ENCODE assay signal across 13 cellular contexts in genomic region chr2:239295377-239296019, GRCh38.
DNase-seq lines count a peak whose midpoint lies in the region; ATAC-seq lines count a peak whose summit lies in the region.
"Had no signal": no experiment of that assay in that cellular context is flagged by ENCODE, and none has a peak within 500 bp of the region (broad histone marks: within the 10 kb centered on the region; RNA-seq: fewer than 3 reads in every experiment).

No MANE protein-coding gene starts in this region.

- no peak overlapping the region for H3K27ac ChIP-seq in mesendoderm (ENCODE audit: low read depth, low read length)

- POLR2A ChIA-PET in activated naive CD8-positive, alpha-beta T cell treated with anti-CD3 and anti-CD28 coated beads, Interleukin-2, amount 10 ng/mL, durations not matched to agents 7 days and 5 days (lab: Charles Lee), result interaction anchor here (0.7 to 5.3 kb wide), 13 partner anchors 11 to 730 kb away, joined by 3 to 56 read pairs (median 4); partner anchors contain the start of genes HDAC4 and NDUFA10

- no peak overlapping the region for H3K23ac ChIP-seq in mesendoderm (ENCODE audit: low read length)

- H3K56ac ChIP-seq in mesendoderm (ENCODE audit: low read length), result no peak overlapping the region

- peak overlapping the region; percentile 5 for H3K27ac Mint-ChIP-seq in stimulated activated naive CD8-positive, alpha-beta T cell treated with anti-CD3 and anti-CD28 coated beads, Interleukin-15, Interleukin-2, amounts not matched to agents 100 ng/mL and 50 ng/mL, for 24 hours
- H3K27ac Mint-ChIP-seq in activated naive CD8-positive, alpha-beta T cell treated with anti-CD3 and anti-CD28 coated beads, Interleukin-2, amount 10 ng/mL, durations not matched to agents 7 days and 5 days, result peak overlapping the region; percentile 97

- H4K8ac ChIP-seq in mesendoderm (ENCODE audit: low read depth, low read length), result no peak overlapping the region

- no peak overlapping the region for H2BK15ac ChIP-seq in mesendoderm (replicated peaks; ENCODE audit: low read depth)

- H3K4me1 Mint-ChIP-seq in stimulated activated naive CD8-positive, alpha-beta T cell treated with anti-CD3 and anti-CD28 coated beads, Interleukin-15, Interleukin-2, amounts not matched to agents 100 ng/mL and 50 ng/mL, for 24 hours (ENCODE audit: low read depth), result peaks cover 87% of the 10 kb centered on the region
- peaks cover 49% of the 10 kb centered on the region for H3K4me1 Mint-ChIP-seq in activated naive CD8-positive, alpha-beta T cell treated with anti-CD3 and anti-CD28 coated beads, Interleukin-2, amount 10 ng/mL, durations not matched to agents 7 days and 5 days

- DNase-seq in stimulated activated naive CD8-positive, alpha-beta T cell treated with anti-CD3 and anti-CD28 coated beads, Interleukin-15, Interleukin-2, amounts not matched to agents 100 U/mL and 50 U/mL, for 24 hours, result no peak
- DNase-seq in activated naive CD8-positive, alpha-beta T cell treated with anti-CD3 and anti-CD28 coated beads, Interleukin-2, amount 10 ng/mL, durations not matched to agents 7 days and 5 days, result no peak
- peak; percentile 65 for DNase-seq in mesendoderm
- DNase-seq in left colon, result no peak
- no peak for DNase-seq in islet precursor cell
- DNase-seq in NOMO-1 treated with DMSO at 0.1 percent for 48 hours (lab: John Stamatoyannopoulos, UW; ENCODE audit: unreplicated experiment), result no peak
- DNase-seq: cerebellar nuclear complex, DMS79, naive B cell had no signal

- peak overlapping the region; percentile 53 for H3K4me3 Mint-ChIP-seq in stimulated activated naive CD8-positive, alpha-beta T cell treated with anti-CD3 and anti-CD28 coated beads, Interleukin-15, Interleukin-2, amounts not matched to agents 100 ng/mL and 50 ng/mL, for 24 hours
- peak overlapping the region; percentile 88 for H3K4me3 Mint-ChIP-seq in activated naive CD8-positive, alpha-beta T cell treated with anti-CD3 and anti-CD28 coated beads, Interleukin-2, amount 10 ng/mL, durations not matched to agents 7 days and 5 days
- H3K4me3 Mint-ChIP-seq: naive B cell had no signal

- H4K5ac ChIP-seq in mesendoderm (ENCODE audit: low read length), result no peak overlapping the region

- no peak overlapping the region for H3K18ac ChIP-seq in mesendoderm (ENCODE audit: low read length)

- H3K79me1 ChIP-seq in mesendoderm (ENCODE audit: low read length), result peaks cover 13% of the 10 kb centered on the region

- H3K4ac ChIP-seq in mesendoderm (ENCODE audit: low read depth, low read length), result no peak overlapping the region

- no peak overlapping the region for H3K4me3 ChIP-seq in mesendoderm (ENCODE audit: low read length)
- H3K4me3 ChIP-seq: upper lobe of left lung had no signal

- no peak for ATAC-seq in stimulated activated naive CD8-positive, alpha-beta T cell treated with anti-CD3 and anti-CD28 coated beads, Interleukin-15, Interleukin-2, amounts not matched to agents 100 U/mL and 50 U/mL, for 24 hours
- peak; percentile 24 for ATAC-seq in activated naive CD8-positive, alpha-beta T cell treated with anti-CD3 and anti-CD28 coated beads, Interleukin-2, amount 10 ng/mL, durations not matched to agents 7 days and 5 days (ENCODE audit: low read depth)
- no peak for ATAC-seq in left colon
- ATAC-seq in HG03045 (IDR thresholded peaks at IDR 0.05; ENCODE audit: unreplicated experiment), result no peak
- ATAC-seq: HCT116 had no signal

- no peak overlapping the region for H3K4me2 ChIP-seq in mesendoderm (ENCODE audit: low read length)

- H3K27me3 Mint-ChIP-seq in stimulated activated naive CD8-positive, alpha-beta T cell treated with anti-CD3 and anti-CD28 coated beads, Interleukin-15, Interleukin-2, amounts not matched to agents 100 ng/mL and 50 ng/mL, for 24 hours, result peaks cover 13% of the 10 kb centered on the region
- no peaks in the 10 kb centered on the region for H3K27me3 Mint-ChIP-seq in activated naive CD8-positive, alpha-beta T cell treated with anti-CD3 and anti-CD28 coated beads, Interleukin-2, amount 10 ng/mL, durations not matched to agents 7 days and 5 days

- no peaks in the 10 kb centered on the region for H3K36me3 Mint-ChIP-seq in stimulated activated naive CD8-positive, alpha-beta T cell treated with anti-CD3 and anti-CD28 coated beads, Interleukin-15, Interleukin-2, amounts not matched to agents 100 ng/mL and 50 ng/mL, for 24 hours (ENCODE audit: low read depth)
- H3K36me3 Mint-ChIP-seq in activated naive CD8-positive, alpha-beta T cell treated with anti-CD3 and anti-CD28 coated beads, Interleukin-2, amount 10 ng/mL, durations not matched to agents 7 days and 5 days, result peaks cover 8% of the 10 kb centered on the region
- H3K36me3 Mint-ChIP-seq: naive B cell had no signal

- H3K9ac ChIP-seq in mesendoderm (ENCODE audit: low read length), result no peak overlapping the region

- H2BK5ac ChIP-seq in mesendoderm (ENCODE audit: low read length), result no peak overlapping the region

- peaks cover 10% of the 10 kb centered on the region for H3K4me1 ChIP-seq in mesendoderm (ENCODE audit: control insufficient read depth, low read depth, low read length)

- H2BK120ac ChIP-seq in mesendoderm (ENCODE audit: low read depth, low read length), result no peak overlapping the region

- intact Hi-C loops in left colon (cut with DNase I, micrococcal nuclease), result no loop called here

- no peak overlapping the region for H2AK5ac ChIP-seq in mesendoderm (ENCODE audit: low read length)

- no peaks in the 10 kb centered on the region for H3K9me3 Mint-ChIP-seq in stimulated activated naive CD8-positive, alpha-beta T cell treated with anti-CD3 and anti-CD28 coated beads, Interleukin-15, Interleukin-2, amounts not matched to agents 100 ng/mL and 50 ng/mL, for 24 hours
- no peaks in the 10 kb centered on the region for H3K9me3 Mint-ChIP-seq in activated naive CD8-positive, alpha-beta T cell treated with anti-CD3 and anti-CD28 coated beads, Interleukin-2, amount 10 ng/mL, durations not matched to agents 7 days and 5 days
- H3K9me3 Mint-ChIP-seq: naive B cell had no signal

- H3K79me2 ChIP-seq in mesendoderm (ENCODE audit: control insufficient read depth, insufficient read depth, low read length), result peaks cover 5% of the 10 kb centered on the region

- WGBS in mesendoderm (ENCODE audit: extremely low coverage, insufficient coverage, low lambda C conversion rate), result no CpG with 5 or more reads among the region's 6 CpGs

- no peaks in the 10 kb centered on the region for H3K36me3 ChIP-seq in mesendoderm (ENCODE audit: control insufficient read depth, insufficient read depth, low read length)
- H3K36me3 ChIP-seq: upper lobe of left lung had no signal

- H3K27me3 ChIP-seq in mesendoderm (ENCODE audit: insufficient read depth, low read length, poor library complexity), result no peaks in the 10 kb centered on the region
- H3K27me3 ChIP-seq: upper lobe of left lung had no signal
